ENCODE assay signal across 8 cellular contexts in the genomic region with DNA sequence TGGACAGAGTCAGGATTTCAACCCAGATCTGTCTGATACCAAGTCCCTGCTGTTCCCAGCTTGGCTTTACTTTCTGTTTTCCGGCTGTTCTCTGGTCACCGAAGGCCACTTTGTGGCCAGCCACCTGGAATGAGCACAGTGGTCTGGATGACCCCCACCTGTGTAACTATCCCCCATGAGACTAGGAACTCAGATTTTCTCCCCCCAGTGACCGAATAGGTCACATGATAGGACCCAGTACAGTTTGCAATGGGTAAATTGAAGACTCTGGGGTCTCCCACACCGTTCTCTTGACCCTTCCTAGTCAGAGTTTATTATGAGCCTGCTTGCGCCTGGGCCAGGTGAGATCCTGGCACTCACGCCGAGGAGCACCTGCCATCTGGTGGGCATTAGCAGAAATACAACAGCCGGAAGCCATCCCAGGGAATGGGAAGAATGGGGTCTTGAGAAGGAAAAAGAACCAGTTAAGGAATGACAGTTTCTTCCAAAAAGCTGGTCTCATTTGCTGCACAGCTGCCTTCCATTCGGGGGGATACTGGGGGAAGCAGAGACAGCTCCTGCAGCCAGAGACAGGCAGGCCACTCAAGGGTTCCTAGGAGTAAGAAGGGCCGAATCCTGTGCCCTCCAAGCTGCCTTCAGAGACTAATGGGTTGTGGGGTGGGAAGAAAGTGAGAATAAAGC. TPM values are rescaled to one million over a fixed set of nuclear protein-coding genes. Genes with fewer than 3 reads are reported as not detected.
DNase-seq lines count a peak whose midpoint lies in the region; ATAC-seq and TF ChIP-seq lines count a peak whose summit lies in the region.

No MANE protein-coding gene starts in this region.

- no peak overlapping the region for H3K27ac Mint-ChIP-seq in neural crest cell (ENCODE audit: unreplicated experiment)

- H3K4me1 Mint-ChIP-seq in neural crest cell = peaks cover 5% of the 10 kb centered on the region

- peak overlapping the region; percentile 52 for H3K4me3 Mint-ChIP-seq in neural crest cell

- DNase-seq in AG08396 (ENCODE audit: low spot score) = peak; percentile 65
- DNase-seq in GM19240 (ENCODE audit: insufficient read length, low spot score) = peak; percentile 69
- DNase-seq in NCI-H748 (lab: John Stamatoyannopoulos, UW; ENCODE audit: unreplicated experiment) = peak; percentile 62
- peak; percentile 41 for DNase-seq in activated T-cell treated with anti-CD3 and anti-CD28 coated beads for 1 hour (ENCODE audit: low read depth)
- peak; percentile 42 to 73 for DNase-seq in erythroblast (lab: John Stamatoyannopoulos, UW)
- DNase-seq in neural crest cell (ENCODE audit: low read depth, low spot score) = peak; percentile 58

- no peak for TF ChIP-seq POLR2A in erythroblast (IDR thresholded peaks at IDR 0.05; ENCODE audit: low read length)

- peak; percentile 85 for TF ChIP-seq CTCF in neural crest cell (conservative IDR thresholded peaks at IDR 0.05)

- H3K27me3 Mint-ChIP-seq in neural crest cell (ENCODE audit: low read depth) = no peaks in the 10 kb centered on the region

- ATAC-seq in HG02885 (IDR thresholded peaks at IDR 0.05; ENCODE audit: poor library complexity, unreplicated experiment) = no peak
- no peak for ATAC-seq in GM19395 (IDR thresholded peaks at IDR 0.05; ENCODE audit: unreplicated experiment)

- no peaks in the 10 kb centered on the region for H3K9me3 Mint-ChIP-seq in neural crest cell

- H3K36me3 Mint-ChIP-seq in neural crest cell (ENCODE audit: low read depth) = no peaks in the 10 kb centered on the region

RNA-seq across cellular contexts. Expression of a gene that starts 7.1 kb away (rescaled TPM):
- total RNA-seq in neural crest cell = 3.9 and 5.0 TPM in 2 replicates

RNA-seq across cellular contexts. Expression of a gene that starts 19.5 kb away (rescaled TPM):
- total RNA-seq in neural crest cell = 20.7 and 21.1 TPM in 2 replicates

RNA-seq across cellular contexts. Expression of a gene that starts 19.6 kb away (rescaled TPM):
- 128 TPM in 2 replicates for total RNA-seq in neural crest cell

RNA-seq across cellular contexts. Expression of a gene that starts 45.9 kb away (rescaled TPM):
- total RNA-seq in neural crest cell = 48.5 and 49.7 TPM in 2 replicates

RNA-seq across cellular contexts. Expression of a gene that starts 46.1 kb away (rescaled TPM):
- total RNA-seq in neural crest cell = 17.7 and 17.9 TPM in 2 replicates
